ENCODE assay signal across 5 cellular contexts in the genomic region with DNA sequence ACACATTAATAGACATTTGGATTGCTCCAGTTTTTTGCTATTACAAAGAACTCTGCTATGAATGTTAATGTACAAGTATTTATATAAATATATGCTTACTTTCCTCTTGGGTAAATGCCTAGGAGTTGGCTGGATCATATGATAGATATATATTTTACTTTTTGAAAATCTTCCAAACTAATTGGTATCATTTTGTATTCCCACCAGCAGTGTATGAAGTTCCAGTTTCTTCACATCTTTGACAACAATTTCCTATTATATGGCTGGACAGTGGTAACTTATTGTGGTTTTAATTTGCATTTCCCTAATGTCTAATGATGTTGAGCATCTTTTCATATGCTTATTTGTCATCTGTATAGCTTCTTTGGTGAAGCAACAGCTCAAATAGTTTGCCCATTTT.
"Had no signal": no experiment of that assay in that cellular context is flagged by ENCODE, and none has a peak within 500 bp of the region (broad histone marks: within the 10 kb centered on the region; RNA-seq: fewer than 3 reads in every experiment).

No MANE protein-coding gene starts in this region.

- H3K4me3 ChIP-seq: GM23338, K562 had no signal

- H3K4me3 Mint-ChIP-seq: GM23338, H9 had no signal

- H3K27ac Mint-ChIP-seq: GM23338, H9 had no signal

- ATAC-seq: GM23338, K562 had no signal

- H3K9me3 Mint-ChIP-seq: GM23338 had no signal

- H3K4me1 Mint-ChIP-seq: GM23338, H9 had no signal

- DNase-seq: H9, HCEC 1CT, IMR-90 had no signal
